ENCODE assay signal across 17 cellular contexts in the genomic region with DNA sequence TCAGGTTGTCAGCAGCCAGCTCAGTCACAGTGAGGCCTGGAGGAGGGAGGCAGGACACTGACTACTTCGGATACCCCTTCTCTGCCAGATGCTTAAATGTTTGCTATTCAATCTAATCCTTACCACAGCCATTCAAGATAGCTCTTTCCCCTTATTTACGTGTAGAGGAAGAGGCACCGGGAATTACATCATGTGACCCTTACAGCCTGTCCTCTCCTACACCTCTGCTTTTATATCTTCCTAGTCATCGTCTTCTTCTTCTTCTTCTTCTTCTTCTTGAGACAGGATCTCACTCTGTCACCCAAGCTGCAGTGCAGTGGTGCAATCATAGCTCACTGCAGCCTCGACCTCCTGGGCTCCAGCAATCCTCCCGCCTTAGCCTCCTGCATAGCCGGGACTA.
DNase-seq lines count a peak whose midpoint lies in the region; ATAC-seq and TF ChIP-seq lines count a peak whose summit lies in the region.
"Had no signal": no experiment of that assay in that cellular context is flagged by ENCODE, and none has a peak within 500 bp of the region (broad histone marks: within the 10 kb centered on the region; RNA-seq: fewer than 3 reads in every experiment).

No MANE protein-coding gene starts in this region.

- no peak for TF ChIP-seq CTCF in OCI-LY3 (IDR thresholded peaks at IDR 0.05; ENCODE audit: low read depth, low read length)

- intact Hi-C loops in dendritic cell treated with granulocyte-macrophage colony-stimulating factor and Interleukin-4, amounts not matched to agents 40 ng/mL and 50 ng/mL, for 4 days (cut with micrococcal nuclease), result no loop called here

- peak overlapping the region; percentile 84 for H3K4me2 ChIP-seq in OCI-LY3 (ENCODE audit: low read length)

- peaks cover 89% of the 10 kb centered on the region for H3K79me2 ChIP-seq in OCI-LY3 (ENCODE audit: low read length)

- no peak overlapping the region for H2AFZ ChIP-seq in OCI-LY3 (ENCODE audit: low read depth, low read length)

- peaks cover 47% of the 10 kb centered on the region for H3K36me3 Mint-ChIP-seq in activated CD4-positive, alpha-beta T cell treated with anti-CD3 and anti-CD28 coated beads, Interleukin-2, amount 10 ng/mL, durations not matched to agents 7 days and 5 days (ENCODE audit: low read depth)
- no peaks in the 10 kb centered on the region for H3K36me3 Mint-ChIP-seq in dendritic cell treated with granulocyte-macrophage colony-stimulating factor and Interleukin-4, amounts not matched to agents 40 ng/mL and 50 ng/mL, for 4 days (ENCODE audit: low read depth)
- H3K36me3 Mint-ChIP-seq in stimulated activated naive B cell treated with anti-CD40 and anti-IgM and Interleukin-4, amounts not matched to agents 10 μg/mL and 1 μg/mL and 100 μg/mL, for 72 hours, result peaks cover 24 to 32% of the 10 kb centered on the region in 2 donors

- DNase-seq in activated CD4-positive, alpha-beta T cell treated with anti-CD3 and anti-CD28 coated beads, Interleukin-2, amount 10 ng/mL, durations not matched to agents 7 days and 5 days, result no peak
- no peak for DNase-seq in activated CD4-positive, alpha-beta T cell treated with anti-CD3 and anti-CD28 coated beads for 48 hours
- no peak for DNase-seq in stimulated activated naive B cell treated with anti-CD40 and anti-IgM and Interleukin-4, amounts not matched to agents 10 μg/mL and 1 μg/mL and 100 μg/mL, for 72 hours
- DNase-seq in NCI-H2029 treated with DMSO at 0.1 percent for 48 hours (lab: John Stamatoyannopoulos, UW), result no peak
- DNase-seq: aorta; Caco-2; colonic mucosa; GF-D8; kidney; NK-92 treated with Interleukin-12 subunit alpha and Interleukin-12 subunit beta, amount 100 ng/mL, for 24 hours; Right ventricle myocardium superior; transverse colon had no signal

- H3K27me3 ChIP-seq in OCI-LY3 (ENCODE audit: low read depth, low read length), result no peaks in the 10 kb centered on the region
- H3K27me3 ChIP-seq: colonic mucosa, transverse colon had no signal

- H3K27ac Mint-ChIP-seq in activated CD4-positive, alpha-beta T cell treated with anti-CD3 and anti-CD28 coated beads, Interleukin-2, amount 10 ng/mL, durations not matched to agents 7 days and 5 days, result peak overlapping the region; percentile 98
- H3K27ac Mint-ChIP-seq in dendritic cell treated with granulocyte-macrophage colony-stimulating factor and Interleukin-4, amounts not matched to agents 40 ng/mL and 50 ng/mL, for 4 days, result peak overlapping the region; percentile 20
- H3K27ac Mint-ChIP-seq in stimulated activated naive B cell treated with anti-CD40 and anti-IgM and Interleukin-4, amounts not matched to agents 10 μg/mL and 1 μg/mL and 100 μg/mL, for 72 hours, result no peak overlapping the region

- H3K9me3 Mint-ChIP-seq in activated CD4-positive, alpha-beta T cell treated with anti-CD3 and anti-CD28 coated beads, Interleukin-2, amount 10 ng/mL, durations not matched to agents 7 days and 5 days, result peaks cover 17% of the 10 kb centered on the region
- no peaks in the 10 kb centered on the region for H3K9me3 Mint-ChIP-seq in dendritic cell treated with granulocyte-macrophage colony-stimulating factor and Interleukin-4, amounts not matched to agents 40 ng/mL and 50 ng/mL, for 4 days
- peaks cover 5% of the 10 kb centered on the region in 2 donors for H3K9me3 Mint-ChIP-seq in stimulated activated naive B cell treated with anti-CD40 and anti-IgM and Interleukin-4, amounts not matched to agents 10 μg/mL and 1 μg/mL and 100 μg/mL, for 72 hours

- H4K20me1 ChIP-seq in OCI-LY3 (ENCODE audit: insufficient read depth, low read length), result peaks cover under 1% of the 10 kb centered on the region; the same call in 1 of the 2 replicates

- CTCF ChIA-PET in activated CD4-positive, alpha-beta T cell treated with anti-CD3 and anti-CD28 coated beads, Interleukin-2, amount 10 ng/mL, durations not matched to agents 7 days and 5 days (lab: Charles Lee), result interaction anchor here (0.8 to 2.8 kb wide), 7 partner anchors 10 to 280 kb away, joined by 3 to 18 read pairs (median 3); no protein-coding TSS in a partner anchor

- peaks cover 68% of the 10 kb centered on the region for H3K4me1 ChIP-seq in OCI-LY3 (ENCODE audit: low read length)
- H3K4me1 ChIP-seq: Caco-2, colonic mucosa had no signal

- H3K9ac ChIP-seq in OCI-LY3 (ENCODE audit: low read length), result peak overlapping the region; percentile 96

- H3K4me3 ChIP-seq in OCI-LY3 (ENCODE audit: low read length), result peak overlapping the region; percentile 88
- H3K4me3 ChIP-seq: colonic mucosa had no signal

- H3K27ac ChIP-seq in OCI-LY3 (ENCODE audit: low read length), result peak overlapping the region; percentile 98
- H3K27ac ChIP-seq: colonic mucosa had no signal

- peak overlapping the region; percentile 88 for H3K4me3 Mint-ChIP-seq in activated CD4-positive, alpha-beta T cell treated with anti-CD3 and anti-CD28 coated beads, Interleukin-2, amount 10 ng/mL, durations not matched to agents 7 days and 5 days
- H3K4me3 Mint-ChIP-seq in dendritic cell treated with granulocyte-macrophage colony-stimulating factor and Interleukin-4, amounts not matched to agents 40 ng/mL and 50 ng/mL, for 4 days, result no peak overlapping the region
- peak overlapping the region; percentile 90 to 91 for H3K4me3 Mint-ChIP-seq in stimulated activated naive B cell treated with anti-CD40 and anti-IgM and Interleukin-4, amounts not matched to agents 10 μg/mL and 1 μg/mL and 100 μg/mL, for 72 hours

- no peak for ATAC-seq in stimulated activated naive B cell treated with anti-CD40 and anti-IgM and Interleukin-4, amounts not matched to agents 10 μg/mL and 1 μg/mL and 100 μg/mL, for 72 hours (replicated peaks)
- ATAC-seq in HG02884 (IDR thresholded peaks at IDR 0.05; ENCODE audit: unreplicated experiment) (no peak), HG03432 (IDR thresholded peaks at IDR 0.05; ENCODE audit: unreplicated experiment) (no peak)
- ATAC-seq: esophagus mucosa had no signal

- H3K36me3 ChIP-seq in OCI-LY3 (replicated peaks; ENCODE audit: low read depth, low read length), result peaks cover 46% of the 10 kb centered on the region
- H3K36me3 ChIP-seq: colonic mucosa, transverse colon had no signal

- no peaks in the 10 kb centered on the region for H3K27me3 Mint-ChIP-seq in activated CD4-positive, alpha-beta T cell treated with anti-CD3 and anti-CD28 coated beads, Interleukin-2, amount 10 ng/mL, durations not matched to agents 7 days and 5 days
- H3K27me3 Mint-ChIP-seq in dendritic cell treated with granulocyte-macrophage colony-stimulating factor and Interleukin-4, amounts not matched to agents 40 ng/mL and 50 ng/mL, for 4 days, result peaks cover 57% of the 10 kb centered on the region
- H3K27me3 Mint-ChIP-seq in stimulated activated naive B cell treated with anti-CD40 and anti-IgM and Interleukin-4, amounts not matched to agents 10 μg/mL and 1 μg/mL and 100 μg/mL, for 72 hours, result no peaks in the 10 kb centered on the region

- no peaks in the 10 kb centered on the region for H3K9me3 ChIP-seq in OCI-LY3 (ENCODE audit: insufficient read depth, low read length)
- H3K9me3 ChIP-seq: colonic mucosa, transverse colon had no signal

- peaks cover 54% of the 10 kb centered on the region for H3K4me1 Mint-ChIP-seq in activated CD4-positive, alpha-beta T cell treated with anti-CD3 and anti-CD28 coated beads, Interleukin-2, amount 10 ng/mL, durations not matched to agents 7 days and 5 days
- H3K4me1 Mint-ChIP-seq in dendritic cell treated with granulocyte-macrophage colony-stimulating factor and Interleukin-4, amounts not matched to agents 40 ng/mL and 50 ng/mL, for 4 days (ENCODE audit: low read depth), result peaks cover 54% of the 10 kb centered on the region
- peaks cover 50 to 71% of the 10 kb centered on the region in 2 donors for H3K4me1 Mint-ChIP-seq in stimulated activated naive B cell treated with anti-CD40 and anti-IgM and Interleukin-4, amounts not matched to agents 10 μg/mL and 1 μg/mL and 100 μg/mL, for 72 hours

- POLR2A ChIA-PET in activated CD4-positive, alpha-beta T cell treated with anti-CD3 and anti-CD28 coated beads, Interleukin-2, amount 10 ng/mL, durations not matched to agents 7 days and 5 days (lab: Charles Lee), result interaction anchor here (1.2 kb wide), 1 partner anchor 13 kb away, joined by 4 read pairs; no protein-coding TSS in a partner anchor
